Comparison of ENCODE assay signal across 8 cellular contexts in genomic region chr7:107167483-107168232, GRCh38. TPM values are rescaled to one million over a fixed set of nuclear protein-coding genes. Genes with fewer than 3 reads are reported as not detected.
DNase-seq lines count a peak whose midpoint lies in the region; TF ChIP-seq lines count a peak whose summit lies in the region.

No MANE protein-coding gene starts in this region.

- H3K4me3 ChIP-seq in KMS-11 (IDR thresholded peaks at IDR 0.05; ENCODE audit: insufficient read depth, low read depth, low read length) = no peak overlapping the region
- H3K4me3 ChIP-seq in left ventricle myocardium inferior = peak overlapping the region; percentile 84

- H2AFZ ChIP-seq in KMS-11 (ENCODE audit: low read depth) = peak overlapping the region; percentile 89

- CTCF ChIA-PET in RWPE1 (lab: Yijun Ruan, JAX) = interaction anchor here (0.5 to 0.7 kb wide), 8 partner anchors 9 to 805 kb away, joined by 3 to 5 read pairs (median 3); no protein-coding TSS in a partner anchor

- DNase-seq in DMS79 treated with DMSO at 0.1 percent for 48 hours (lab: John Stamatoyannopoulos, UW) (peak; percentile 62), RWPE1 (ENCODE audit: low spot score) (peak; percentile 70), amniotic stem cell (lab: John Stamatoyannopoulos, UW) (peak; percentile 59), left ventricle myocardium inferior (peak; percentile 50), pulmonary artery endothelial cell (ENCODE audit: low read depth, low spot score) (peak; percentile 76), posterior cingulate gyrus (no peak), cerebellar nuclear complex (lab: John Stamatoyannopoulos, UW) (no peak)

- peak overlapping the region; percentile 87 for H3K4me2 ChIP-seq in KMS-11

- H3K9ac ChIP-seq in KMS-11 = peak overlapping the region; percentile 71

- H3K4me1 ChIP-seq in KMS-11 (ENCODE audit: low read depth, poor library complexity, severe bottlenecking) (peaks cover 29% of the 10 kb centered on the region), left ventricle myocardium inferior (peaks cover 45% of the 10 kb centered on the region)

- intact Hi-C loops in left ventricle myocardium inferior (cut with micrococcal nuclease) (no loop called here), posterior cingulate gyrus (cut with DNase I) (no loop called here)

- peaks cover 3% of the 10 kb centered on the region; the same call in 1 of the 2 replicates for H4K20me1 ChIP-seq in KMS-11 (ENCODE audit: insufficient read depth)

- H3K9me3 ChIP-seq in left ventricle myocardium inferior (replicated peaks) = no peaks in the 10 kb centered on the region

- POLR2A ChIA-PET in RWPE1 (lab: Yijun Ruan, JAX; ENCODE audit: low non-redundant PET) = no interaction called here

- H3K27ac ChIP-seq in KMS-11 (peak overlapping the region; percentile 77), RWPE1 (peak overlapping the region; percentile 99), left ventricle myocardium inferior (replicated peaks) (peak overlapping the region; percentile 96)

- H3K27me3 ChIP-seq in KMS-11 (ENCODE audit: insufficient read depth, low read depth) (no peaks in the 10 kb centered on the region), left ventricle myocardium inferior (ENCODE audit: low read depth) (no peaks in the 10 kb centered on the region)

- peak; percentile 42; the same call in 1 of the 2 replicates for TF ChIP-seq CTCF in KMS-11 (conservative IDR thresholded peaks at IDR 0.05; ENCODE audit: low read depth, low read length)
- peak; percentile 56 for TF ChIP-seq CTCF in RWPE1 (conservative IDR thresholded peaks at IDR 0.05; ENCODE audit: low read depth)
- peak; percentile 58 for TF ChIP-seq CTCF in left ventricle myocardium inferior (IDR thresholded peaks at IDR 0.05; ENCODE audit: borderline replicate concordance)

- H3K79me2 ChIP-seq in KMS-11 (ENCODE audit: insufficient read depth, low read depth) = peaks cover 26% of the 10 kb centered on the region

- H3K36me3 ChIP-seq in KMS-11 (ENCODE audit: insufficient read depth) (no peaks in the 10 kb centered on the region), left ventricle myocardium inferior (no peaks in the 10 kb centered on the region)

RNA-seq across cellular contexts. Expression of gene HBP1, which starts 1.1 kb away (rescaled TPM):
- 56.9 TPM for total RNA-seq in left ventricle myocardium inferior
- total RNA-seq in pulmonary artery endothelial cell = 111 and 129 TPM in 2 replicates

Comparison
In these comparisons a context has a peak if more than half of its experiments do, and no peak if none do; other contexts are left out.
1. DNase-seq: peak in DMS79 treated with DMSO at 0.1 percent for 48 hours (single experiment), RWPE1 (single experiment), amniotic stem cell (single experiment), left ventricle myocardium inferior (single experiment) and pulmonary artery endothelial cell (single experiment); none in posterior cingulate gyrus (0 of 10) and cerebellar nuclear complex (0 of 2).
2. Peak in every context shown above with its lines, with median percentiles within 50 percentile points of each other: H3K27ac ChIP-seq and CTCF ChIP-seq.